ENCODE assay signal across 18 cellular contexts in genomic region chr2:24682357-24682756, GRCh38.
"Had no signal": no experiment of that assay in that cellular context is flagged by ENCODE, and none has a peak within 500 bp of the region (broad histone marks: within the 10 kb centered on the region; RNA-seq: fewer than 3 reads in every experiment).

No MANE protein-coding gene starts in this region.

- H3K4me1 Mint-ChIP-seq: activated naive CD4-positive, alpha-beta T cell treated with anti-CD3 and anti-CD28 coated beads, Interleukin-2, amount 50 U/mL, for 24 hours; stimulated activated memory B cell treated with anti-CD40 and anti-IgM and Interleukin-4, amounts not matched to agents 10 μg/mL and 1 μg/mL and 100 μg/mL, for 72 hours had no signal

- H3K9me3 Mint-ChIP-seq: activated naive CD4-positive, alpha-beta T cell treated with anti-CD3 and anti-CD28 coated beads, Interleukin-2, amount 50 U/mL, for 24 hours; activated T-cell treated with anti-CD3 and anti-CD28 coated beads, Interleukin-2, amount 50 U/mL, for 72 hours; immature natural killer cell; naive thymus-derived CD8-positive, alpha-beta T cell had no signal

- H3K79me2 ChIP-seq: parathyroid adenoma had no signal

- H3K36me3 ChIP-seq: thoracic aorta had no signal

- H3K4me1 ChIP-seq: esophagus muscularis mucosa, parathyroid adenoma, upper lobe of left lung had no signal

- H3K27me3 ChIP-seq: esophagus muscularis mucosa, upper lobe of left lung had no signal

- H3K4me3 ChIP-seq: coronary artery, esophagus muscularis mucosa, left ventricle myocardium inferior, thoracic aorta, upper lobe of left lung had no signal

- H3K9me3 ChIP-seq: esophagus muscularis mucosa, left ventricle myocardium inferior, thoracic aorta, upper lobe of left lung had no signal

- H2AFZ ChIP-seq: parathyroid adenoma had no signal

- DNase-seq: activated CD8-positive, alpha-beta memory T cell treated with anti-CD3 and anti-CD28 coated beads for 24 hours; activated gamma-delta T cell; activated T-cell treated with anti-CD3 and anti-CD28 coated beads, Interleukin-2, amount 50 U/mL, for 72 hours; caudate nucleus; effector CD8-positive, alpha-beta T cell; immature natural killer cell; kidney glomerular epithelial cell; left ventricle myocardium inferior; naive thymus-derived CD8-positive, alpha-beta T cell; stimulated activated CD4-positive, alpha-beta T cell treated with anti-CD3 and anti-CD28 coated beads, Interleukin-4, amount 100 ng/mL, for 4 hours; T1000 had no signal

- H3K9ac ChIP-seq: parathyroid adenoma had no signal

- H3K27ac ChIP-seq: coronary artery, esophagus muscularis mucosa, left ventricle myocardium inferior, parathyroid adenoma, thoracic aorta, upper lobe of left lung had no signal

- H3K4me3 Mint-ChIP-seq: activated naive CD4-positive, alpha-beta T cell treated with anti-CD3 and anti-CD28 coated beads, Interleukin-2, amount 50 U/mL, for 24 hours; activated T-cell treated with anti-CD3 and anti-CD28 coated beads, Interleukin-2, amount 50 U/mL, for 72 hours; immature natural killer cell; naive thymus-derived CD8-positive, alpha-beta T cell; stimulated activated memory B cell treated with anti-CD40 and anti-IgM and Interleukin-4, amounts not matched to agents 10 μg/mL and 1 μg/mL and 100 μg/mL, for 72 hours had no signal

- H3K27me3 Mint-ChIP-seq: activated naive CD4-positive, alpha-beta T cell treated with anti-CD3 and anti-CD28 coated beads, Interleukin-2, amount 50 U/mL, for 24 hours; naive thymus-derived CD8-positive, alpha-beta T cell; stimulated activated memory B cell treated with anti-CD40 and anti-IgM and Interleukin-4, amounts not matched to agents 10 μg/mL and 1 μg/mL and 100 μg/mL, for 72 hours had no signal

- H3K27ac Mint-ChIP-seq: activated T-cell treated with anti-CD3 and anti-CD28 coated beads, Interleukin-2, amount 50 U/mL, for 72 hours; naive thymus-derived CD8-positive, alpha-beta T cell; stimulated activated memory B cell treated with anti-CD40 and anti-IgM and Interleukin-4, amounts not matched to agents 10 μg/mL and 1 μg/mL and 100 μg/mL, for 72 hours had no signal
